In the genomic region with DNA sequence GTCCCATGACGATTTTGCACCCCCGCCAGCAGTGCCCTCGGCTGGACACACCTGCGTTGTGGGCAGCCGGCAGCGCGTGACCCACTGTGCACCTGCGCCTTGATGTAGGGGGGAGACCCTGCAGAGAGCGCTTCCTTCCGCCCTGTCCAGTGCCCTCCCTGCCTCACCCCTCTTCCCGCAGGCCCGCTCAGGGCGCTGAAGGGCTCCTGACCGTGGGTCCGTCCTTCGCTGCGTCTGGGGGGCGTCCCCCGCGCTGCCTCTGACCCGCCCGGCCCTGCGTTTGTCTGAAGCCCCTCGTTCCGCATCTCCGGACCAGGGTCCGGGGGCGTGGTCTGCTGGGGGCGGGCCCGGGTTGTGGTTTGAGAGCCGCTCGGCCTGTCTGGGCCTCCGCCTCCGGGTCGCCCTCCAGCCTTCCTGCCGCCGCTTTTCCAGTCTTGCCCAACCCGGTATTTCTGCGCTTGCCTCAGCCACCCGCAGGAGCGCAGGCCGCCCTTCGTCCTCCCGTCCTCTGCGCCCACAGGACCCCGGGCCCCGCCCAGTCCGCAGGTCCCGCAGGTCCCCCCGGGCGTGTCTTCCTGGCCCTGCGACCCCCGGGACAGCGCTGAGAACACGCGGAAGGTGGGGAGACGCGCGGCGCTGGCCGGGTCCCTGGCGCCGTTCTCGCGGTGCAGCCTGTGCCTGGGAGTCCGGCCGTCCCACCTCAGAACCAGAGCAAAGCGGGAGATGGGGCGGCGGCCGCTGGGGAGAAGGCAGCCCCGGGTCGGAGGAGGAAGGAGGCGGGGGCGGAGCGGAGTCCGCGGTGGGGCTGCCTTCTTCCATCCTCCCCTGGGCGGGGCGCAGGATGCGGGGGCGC, we compare ENCODE assay signal across 8 cellular contexts. TPM values are rescaled to one million over a fixed set of nuclear protein-coding genes. Genes with fewer than 3 reads are reported as not detected.
DNase-seq lines count a peak whose midpoint lies in the region; ATAC-seq and TF ChIP-seq lines count a peak whose summit lies in the region.

No MANE protein-coding gene starts in this region.

- H3K4me1 ChIP-seq in mucosa of rectum (ENCODE audit: control insufficient read depth in 2 of 2, insufficient read depth in 2 of 2, low read length in 2 of 2) (peaks cover 17 to 22% of the 10 kb centered on the region in 2 donors), uterus (peaks cover 0 to 3% of the 10 kb centered on the region in 2 donors)

- peak overlapping the region in 1 of 2 donors; percentile 54 for H3K9ac ChIP-seq in mucosa of rectum (ENCODE audit: low read depth in 1 of 2, low read length in 2 of 2)

- TF ChIP-seq POLR2A in uterus (IDR thresholded peaks at IDR 0.05): no peak

- no peaks in the 10 kb centered on the region for H3K9me3 Mint-ChIP-seq in activated CD4-positive, alpha-beta T cell treated with anti-CD3 and anti-CD28 coated beads, Interleukin-2, amount 10 ng/mL, durations not matched to agents 7 days and 5 days
- H3K9me3 Mint-ChIP-seq in effector memory CD8-positive, alpha-beta T cell: peaks cover 0 to 3% of the 10 kb centered on the region in 2 donors

- H3K36me3 ChIP-seq in mucosa of rectum (ENCODE audit: control insufficient read depth in 2 of 2, insufficient read depth in 2 of 2, low read length in 2 of 2): peaks cover 16 to 23% of the 10 kb centered on the region in 2 donors
- H3K36me3 ChIP-seq in uterus: no peaks in the 10 kb centered on the region

- H3K4me1 Mint-ChIP-seq in activated CD4-positive, alpha-beta T cell treated with anti-CD3 and anti-CD28 coated beads, Interleukin-2, amount 10 ng/mL, durations not matched to agents 7 days and 5 days: peaks cover 37% of the 10 kb centered on the region
- peaks cover 24 to 28% of the 10 kb centered on the region in 2 donors for H3K4me1 Mint-ChIP-seq in effector memory CD8-positive, alpha-beta T cell (ENCODE audit: low read depth in 2 of 2)

- H3K27me3 ChIP-seq in mucosa of rectum (ENCODE audit: control insufficient read depth in 2 of 2, insufficient read depth in 2 of 2, low read length in 2 of 2) (peaks cover 8 to 10% of the 10 kb centered on the region in 2 donors), uterus (peaks cover 0 to 9% of the 10 kb centered on the region in 2 donors)

- CTCF ChIA-PET in activated CD4-positive, alpha-beta T cell treated with anti-CD3 and anti-CD28 coated beads, Interleukin-2, amount 10 ng/mL, durations not matched to agents 7 days and 5 days (lab: Charles Lee): interaction anchor here (1.8 kb wide), 1 partner anchor 17 kb away, joined by 4 read pairs; no protein-coding TSS in a partner anchor

- H3K4me3 ChIP-seq in mucosa of rectum (ENCODE audit: low read length in 2 of 2) (peak overlapping the region; percentile 20 to 55), uterus (peak overlapping the region; percentile 3 to 13)

- H3K27ac ChIP-seq in mucosa of rectum (ENCODE audit: low read depth in 2 of 2, low read length in 2 of 2): peak overlapping the region in 1 of 2 donors; percentile 65
- H3K27ac ChIP-seq in uterus: no peak overlapping the region

- peaks cover 11% of the 10 kb centered on the region for H3K36me3 Mint-ChIP-seq in activated CD4-positive, alpha-beta T cell treated with anti-CD3 and anti-CD28 coated beads, Interleukin-2, amount 10 ng/mL, durations not matched to agents 7 days and 5 days (ENCODE audit: low read depth)
- H3K36me3 Mint-ChIP-seq in effector memory CD8-positive, alpha-beta T cell (ENCODE audit: insufficient read depth): peaks cover 76% of the 10 kb centered on the region

- DNase-seq in activated CD4-positive, alpha-beta T cell treated with anti-CD3 and anti-CD28 coated beads, Interleukin-2, amount 10 ng/mL, durations not matched to agents 7 days and 5 days: peak; percentile 65
- DNase-seq in effector memory CD8-positive, alpha-beta T cell: peak; percentile 62 to 71 (median 67)
- DNase-seq in uterus (peak in 1 of 2 donors; percentile 49), NCI-H510A treated with DMSO at 0.1 percent for 48 hours (lab: John Stamatoyannopoulos, UW) (no peak)

- H3K4me3 Mint-ChIP-seq in activated CD4-positive, alpha-beta T cell treated with anti-CD3 and anti-CD28 coated beads, Interleukin-2, amount 10 ng/mL, durations not matched to agents 7 days and 5 days: peak overlapping the region; percentile 66
- peak overlapping the region; percentile 86 to 87 for H3K4me3 Mint-ChIP-seq in effector memory CD8-positive, alpha-beta T cell

- POLR2A ChIA-PET in activated CD4-positive, alpha-beta T cell treated with anti-CD3 and anti-CD28 coated beads, Interleukin-2, amount 10 ng/mL, durations not matched to agents 7 days and 5 days (lab: Charles Lee): no interaction called here

- TF ChIP-seq CTCF in uterus (IDR thresholded peaks at IDR 0.05): no peak

- ATAC-seq in GM18909 (IDR thresholded peaks at IDR 0.05; ENCODE audit: poor library complexity, unreplicated experiment) (peak; percentile 60), HG03108 (IDR thresholded peaks at IDR 0.05; ENCODE audit: unreplicated experiment) (peak; percentile 63), GM18858 (IDR thresholded peaks at IDR 0.05; ENCODE audit: unreplicated experiment) (no peak)
- peak; percentile 45 for ATAC-seq in effector memory CD8-positive, alpha-beta T cell (replicated peaks)

- intact Hi-C loops in uterus (cut with DNase I; ENCODE audit: low total_unique reads): no loop called here

- no peaks in the 10 kb centered on the region for H3K9me3 ChIP-seq in mucosa of rectum (ENCODE audit: control insufficient read depth in 2 of 2, low read length in 2 of 2)
- no peaks in the 10 kb centered on the region for H3K9me3 ChIP-seq in uterus

- peak overlapping the region; percentile 19 for H3K27ac Mint-ChIP-seq in activated CD4-positive, alpha-beta T cell treated with anti-CD3 and anti-CD28 coated beads, Interleukin-2, amount 10 ng/mL, durations not matched to agents 7 days and 5 days
- peak overlapping the region; percentile 82 to 87 for H3K27ac Mint-ChIP-seq in effector memory CD8-positive, alpha-beta T cell

- H3K27me3 Mint-ChIP-seq in activated CD4-positive, alpha-beta T cell treated with anti-CD3 and anti-CD28 coated beads, Interleukin-2, amount 10 ng/mL, durations not matched to agents 7 days and 5 days: peaks cover 13% of the 10 kb centered on the region
- H3K27me3 Mint-ChIP-seq in effector memory CD8-positive, alpha-beta T cell: no peaks in the 10 kb centered on the region

RNA-seq across cellular contexts. Expression of a gene that starts 4.0 kb away (rescaled TPM):
- total RNA-seq in activated CD4-positive, alpha-beta T cell treated with anti-CD3 and anti-CD28 coated beads, Interleukin-2, amount 10 ng/mL, durations not matched to agents 7 days and 5 days: under 1 TPM in 1 of 2 experiments, not detected in 1; 0.20 TPM
- not detected for total RNA-seq in uterus

RNA-seq across cellular contexts. Expression of a gene that starts 16.5 kb away (rescaled TPM):
- total RNA-seq in activated CD4-positive, alpha-beta T cell treated with anti-CD3 and anti-CD28 coated beads, Interleukin-2, amount 10 ng/mL, durations not matched to agents 7 days and 5 days: 100 to 1,000 TPM; 486 to 586 TPM
- 10 to 100 TPM; 17.4 to 72.0 (median 38.3) TPM for total RNA-seq in uterus

RNA-seq across cellular contexts. Expression of a gene that starts 28.5 kb away (rescaled TPM):
- total RNA-seq in activated CD4-positive, alpha-beta T cell treated with anti-CD3 and anti-CD28 coated beads, Interleukin-2, amount 10 ng/mL, durations not matched to agents 7 days and 5 days: 10 to 100 TPM; 65.3 to 72.3 TPM
- total RNA-seq in uterus: 10 to 100 TPM in 2 of 4 donors, 1 to 10 TPM in 2; 2.4 to 22.1 (median 15.0) TPM

RNA-seq across cellular contexts. Expression of a gene that starts 51.9 kb away (rescaled TPM):
- 10 to 100 TPM; 21.0 to 24.2 TPM for total RNA-seq in activated CD4-positive, alpha-beta T cell treated with anti-CD3 and anti-CD28 coated beads, Interleukin-2, amount 10 ng/mL, durations not matched to agents 7 days and 5 days
- total RNA-seq in uterus: under 1 TPM in 2 of 4 donors, not detected in 2; 0.14 to 0.43 TPM

Comparison
In these comparisons a context has a peak if more than half of its experiments do, and no peak if none do; other contexts are left out.
1. RNA of a gene that starts 16.5 kb away (total RNA-seq): 486 to 586 TPM in activated CD4-positive, alpha-beta T cell treated with anti-CD3 and anti-CD28 coated beads, Interleukin-2, amount 10 ng/mL, durations not matched to agents 7 days and 5 days; 17.4 to 72.0 TPM in uterus; every median in the first group is over 4 times any median in the second.